Comparison of ENCODE assay signal across 21 cellular contexts in the genomic region with DNA sequence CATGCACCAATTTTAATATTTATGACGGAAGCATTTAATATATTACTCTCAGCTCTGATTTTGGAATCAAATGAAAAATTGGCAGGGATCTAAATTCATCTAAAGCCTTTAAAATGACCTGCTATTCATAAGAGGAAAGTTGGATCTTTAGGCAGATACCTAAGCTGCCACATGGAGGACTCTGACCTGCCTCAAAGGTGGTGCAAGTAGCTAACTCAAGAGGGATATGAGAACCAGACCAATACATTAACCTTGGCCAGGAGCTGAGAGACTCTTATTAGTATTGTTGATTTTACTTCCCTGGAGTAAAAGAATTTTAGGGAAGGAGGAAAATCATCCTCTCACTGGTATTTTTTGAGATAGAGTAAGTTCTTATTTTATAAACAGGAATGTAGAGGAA. TPM values are rescaled to one million over a fixed set of nuclear protein-coding genes. Genes with fewer than 3 reads are reported as not detected.
DNase-seq lines count a peak whose midpoint lies in the region; ATAC-seq, FAIRE-seq and TF ChIP-seq lines count a peak whose summit lies in the region.
"Had no signal": no experiment of that assay in that cellular context is flagged by ENCODE, and none has a peak within 500 bp of the region (broad histone marks: within the 10 kb centered on the region; RNA-seq: fewer than 3 reads in every experiment).

No MANE protein-coding gene starts in this region.

- DNase-seq in activated T-cell treated with anti-CD3 and anti-CD28 coated beads, Interleukin-2, amount 50 U/mL, for 72 hours, result no peak
- DNase-seq in activated T-cell treated with anti-CD3 and anti-CD28 coated beads, Interleukin-2, amount 50 U/mL, for 48 hours, result no peak
- no peak for DNase-seq in CD8-positive, alpha-beta T cell
- DNase-seq in K562 (ENCODE audit: extremely low read depth in 1 of 4, low spot score in 3 of 4), result peak; percentile 12 to 76 (median 40)
- DNase-seq in small intestine, result peak; percentile 21
- no peak for DNase-seq in endothelial cell (ENCODE audit: low spot score)
- DNase-seq in posterior cingulate gyrus, result no peak
- DNase-seq: AML-193; CD4-positive, alpha-beta T cell; DMS153; DMS79; GDM1; H9 had no signal

- H3K27ac ChIP-seq in CD8-positive, alpha-beta T cell (ENCODE audit: low read depth, low read length), result no peak overlapping the region
- H3K27ac ChIP-seq in K562 (ENCODE audit: extremely low read depth, low read depth, low read length), result no peak overlapping the region
- no peak overlapping the region for H3K27ac ChIP-seq in small intestine (ENCODE audit: low read depth in 1 of 2, low read length in 1 of 2)
- H3K27ac ChIP-seq: 22Rv1, A549, C4-2B had no signal

- in situ Hi-C loops in K562 (cut with MboI), result no loop called here

- H3K79me2 ChIP-seq in K562 (ENCODE audit: control insufficient read depth, insufficient read depth, low read length), result peaks cover 95% of the 10 kb centered on the region

- no peak for TF ChIP-seq POLR2A in K562 (conservative IDR thresholded peaks at IDR 0.05)

- H3K9ac ChIP-seq in K562 (ENCODE audit: insufficient read depth in 1 of 2, low read depth in 2 of 2, low read length in 2 of 2), result no peak overlapping the region

- CTCF ChIA-PET in CD8-positive, alpha-beta T cell (lab: Charles Lee), result no interaction called here
- CTCF ChIA-PET in K562 (lab: Yijun Ruan, JAX; ENCODE audit: low intra/inter-chr PET ratio), result no interaction called here

- no peaks in the 10 kb centered on the region for H3K9me3 ChIP-seq in CD8-positive, alpha-beta T cell (ENCODE audit: low read length)
- H3K9me3 ChIP-seq in K562 (replicated peaks; ENCODE audit: control insufficient read depth, insufficient read depth, low read depth, low read length), result no peaks in the 10 kb centered on the region
- H3K9me3 ChIP-seq in small intestine (ENCODE audit: control insufficient read depth, low read depth), result no peaks in the 10 kb centered on the region

- ATAC-seq in activated T-cell treated with anti-CD3 and anti-CD28 coated beads, Interleukin-2, amount 50 U/mL, for 72 hours (replicated peaks in 1 of 2), result no peak
- no peak for ATAC-seq in CD8-positive, alpha-beta T cell
- peak; percentile 83 for ATAC-seq in K562
- ATAC-seq: A549, HepG2 had no signal

- no peak for TF ChIP-seq RAD21 in K562 (CRISPR knock-in tag; conservative IDR thresholded peaks at IDR 0.05 in 1 of 2, IDR thresholded peaks at IDR 0.05 in 1 of 2)

- peaks cover 9% of the 10 kb centered on the region for H3K4me1 ChIP-seq in CD8-positive, alpha-beta T cell (ENCODE audit: insufficient read depth, low read length)
- H3K4me1 ChIP-seq in K562 (replicated peaks in 1 of 2; ENCODE audit: control insufficient read depth in 2 of 2, insufficient read depth in 2 of 2, low read length in 2 of 2) (peaks cover 3 to 22% of the 10 kb centered on the region in 2 experiments; a peak in 4 of 5 replicates), small intestine (ENCODE audit: control insufficient read depth in 2 of 2, insufficient read depth in 1 of 2, low read depth in 1 of 2, low read length in 1 of 2) (no peaks in the 10 kb centered on the region)
- H3K4me1 ChIP-seq: A549 had no signal

- no peak overlapping the region for H2AFZ ChIP-seq in K562 (ENCODE audit: low read depth, low read length)

- no peak for TF ChIP-seq CTCF in CD8-positive, alpha-beta T cell (IDR thresholded peaks at IDR 0.05)
- TF ChIP-seq CTCF in K562 (IDR thresholded peaks at IDR 0.05 in 2 of 3, conservative IDR thresholded peaks at IDR 0.05 in 1 of 3; ENCODE audit: insufficient read depth in 2 of 3, low read depth in 1 of 3, low read length in 3 of 3), result no peak
- TF ChIP-seq CTCF in endothelial cell (IDR thresholded peaks at IDR 0.05; ENCODE audit: unreplicated experiment), result no peak

- H3K27me3 Mint-ChIP-seq in activated T-cell treated with anti-CD3 and anti-CD28 coated beads, Interleukin-2, amount 50 U/mL, for 72 hours (ENCODE audit: low read depth), result no peaks in the 10 kb centered on the region
- H3K27me3 Mint-ChIP-seq in CD8-positive, alpha-beta T cell (ENCODE audit: low read depth), result no peaks in the 10 kb centered on the region
- no peaks in the 10 kb centered on the region for H3K27me3 Mint-ChIP-seq in endothelial cell (ENCODE audit: unreplicated experiment)
- H3K27me3 Mint-ChIP-seq: CD4-positive, alpha-beta T cell; IgD-negative memory B cell had no signal

- POLR2A ChIA-PET in CD8-positive, alpha-beta T cell (lab: Charles Lee), result interaction anchor here (0.7 kb wide), 1 partner anchor 24 kb away, joined by 3 read pairs; no protein-coding TSS in a partner anchor
- POLR2A ChIA-PET in K562 (lab: Yijun Ruan, JAX), result no interaction called here

- 88% methylated on average over 1 of the region's 1 CpG for WGBS in K562 (ENCODE audit: insufficient coverage, low coverage, missing lambda C conversion rate)
- WGBS in small intestine, 3 donors, result 94 to 100% (median 97%) methylated on average over 1 of the region's 1 CpG

- TF ChIP-seq EP300 in K562 (IDR thresholded peaks at IDR 0.05; ENCODE audit: low read length), result peak; percentile 30; the same call in 1 of the 2 replicates

- no peak overlapping the region for H3K4me2 ChIP-seq in K562 (ENCODE audit: insufficient read depth, low read length)
- H3K4me2 ChIP-seq: A549 had no signal

- H4K20me1 ChIP-seq in K562 (replicated peaks; ENCODE audit: control insufficient read depth, insufficient read depth, low read length), result no peaks in the 10 kb centered on the region; the same call in 1 of the 2 replicates

- H3K27me3 ChIP-seq in CD8-positive, alpha-beta T cell (ENCODE audit: insufficient read depth, low read length), result no peaks in the 10 kb centered on the region
- H3K27me3 ChIP-seq in K562 (ENCODE audit: control insufficient read depth in 2 of 2, insufficient read depth in 2 of 2, low read length in 2 of 2), result no peaks in the 10 kb centered on the region
- H3K27me3 ChIP-seq in small intestine (ENCODE audit: control insufficient read depth in 2 of 2, insufficient read depth in 2 of 2, low read length in 2 of 2), result no peaks in the 10 kb centered on the region

- peaks cover 2 to 4% of the 10 kb centered on the region in 2 donors for H3K9me3 Mint-ChIP-seq in activated T-cell treated with anti-CD3 and anti-CD28 coated beads, Interleukin-2, amount 50 U/mL, for 72 hours
- H3K9me3 Mint-ChIP-seq in CD8-positive, alpha-beta T cell, result peaks cover 4% of the 10 kb centered on the region
- no peaks in the 10 kb centered on the region for H3K9me3 Mint-ChIP-seq in endothelial cell (ENCODE audit: unreplicated experiment)

- no TSS peak for BruUV-seq in K562 (replicated peaks; lab: Mats Ljungman, UMichigan)

- peak; percentile 81 for FAIRE-seq in K562 (lab: Jason Lieb, UNC)
- no peak for FAIRE-seq in small intestine (lab: Jason Lieb, UNC)
- FAIRE-seq: GM12892, GM18507, H1, HepG2 had no signal

- no peaks in the 10 kb centered on the region for H3K9me1 ChIP-seq in K562 (ENCODE audit: control insufficient read depth, insufficient read depth, low read length)

- H3K36me3 Mint-ChIP-seq in activated T-cell treated with anti-CD3 and anti-CD28 coated beads, Interleukin-2, amount 50 U/mL, for 72 hours (ENCODE audit: insufficient read depth in 2 of 2), result peaks cover 5 to 8% of the 10 kb centered on the region in 2 donors
- H3K36me3 Mint-ChIP-seq in CD8-positive, alpha-beta T cell, result peaks cover 6% of the 10 kb centered on the region
- peaks cover 2% of the 10 kb centered on the region for H3K36me3 Mint-ChIP-seq in endothelial cell (ENCODE audit: low read depth, unreplicated experiment)

- no peak overlapping the region for H3K4me3 ChIP-seq in CD8-positive, alpha-beta T cell (ENCODE audit: low read depth, low read length)
- H3K4me3 ChIP-seq in K562 (no peak overlapping the region), small intestine (ENCODE audit: low read depth in 1 of 2, low read length in 2 of 2) (no peak overlapping the region)
- H3K4me3 ChIP-seq: A549 had no signal

- peaks cover 38% of the 10 kb centered on the region for H3K4me1 Mint-ChIP-seq in activated T-cell treated with anti-CD3 and anti-CD28 coated beads, Interleukin-2, amount 50 U/mL, for 72 hours (ENCODE audit: low read depth)
- H3K4me1 Mint-ChIP-seq in CD8-positive, alpha-beta T cell (ENCODE audit: low read depth), result peaks cover 80% of the 10 kb centered on the region
- H3K4me1 Mint-ChIP-seq in endothelial cell (ENCODE audit: unreplicated experiment), result peaks cover 11% of the 10 kb centered on the region
- H3K4me1 Mint-ChIP-seq: H9 had no signal

- H3K4me3 Mint-ChIP-seq in activated T-cell treated with anti-CD3 and anti-CD28 coated beads, Interleukin-2, amount 50 U/mL, for 72 hours, result peak overlapping the region in 1 of 2 donors; percentile 47
- no peak overlapping the region for H3K4me3 Mint-ChIP-seq in CD8-positive, alpha-beta T cell
- no peak overlapping the region for H3K4me3 Mint-ChIP-seq in endothelial cell (ENCODE audit: unreplicated experiment)
- H3K4me3 Mint-ChIP-seq: CD4-positive, alpha-beta T cell; H9 had no signal

- no peaks in the 10 kb centered on the region for H3K36me3 ChIP-seq in CD8-positive, alpha-beta T cell (ENCODE audit: insufficient read depth, low read length)
- H3K36me3 ChIP-seq in K562 (ENCODE audit: control insufficient read depth, insufficient read depth, low read length) (0 out of 3 replicates have a peak, but pooled peaks cover 3% of the 10 kb centered on the region), small intestine (ENCODE audit: control insufficient read depth in 2 of 2, insufficient read depth in 2 of 2, low read length in 2 of 2) (no peaks in the 10 kb centered on the region)

- intact Hi-C loops in CD8-positive, alpha-beta T cell (cut with DNase I, micrococcal nuclease), result loop anchor here in 1 of 2 experiments (1.0 kb wide), 1 partner anchor 8 kb away; no protein-coding TSS in a partner anchor
- intact Hi-C loops in K562 (cut with micrococcal nuclease) (no loop called here), posterior cingulate gyrus (cut with DNase I) (no loop called here)

- peak overlapping the region; percentile 62 for H3K27ac Mint-ChIP-seq in activated T-cell treated with anti-CD3 and anti-CD28 coated beads, Interleukin-2, amount 50 U/mL, for 72 hours
- peak overlapping the region; percentile 14 for H3K27ac Mint-ChIP-seq in CD8-positive, alpha-beta T cell
- H3K27ac Mint-ChIP-seq in endothelial cell (ENCODE audit: unreplicated experiment), result no peak overlapping the region
- H3K27ac Mint-ChIP-seq: CD4-positive, alpha-beta T cell; H9 had no signal

RNA-seq across cellular contexts. Expression of a gene that starts 17.7 kb away (rescaled TPM):
- total RNA-seq in activated T-cell treated with anti-CD3 and anti-CD28 coated beads, Interleukin-2, amount 50 U/mL, for 72 hours, result 10 to 100 TPM; 19.1 to 20.1 TPM
- total RNA-seq in CD8-positive, alpha-beta T cell, result 10 to 100 TPM; 13.2 to 15.0 TPM
- 7.0 and 28.2 TPM in 2 replicates for total RNA-seq in K562 (2011; cell fraction: chromatin; rRNA removed; ENCODE audit: low replicate concordance)
- 5.8 and 6.4 TPM in 2 replicates for total RNA-seq in K562 (2011; cell fraction: nucleolus; rRNA removed)
- total RNA-seq in K562 (2011; cell fraction: nucleoplasm; rRNA removed), result 6.7 and 12.7 TPM in 2 replicates
- total RNA-seq in K562 (2014; rRNA removed) (2.5 and 3.6 TPM in 2 replicates), K562 (2014; rRNA removed; fragmentation: Illumina TruSeq; extraction: Trizol) (6.8 and 7.4 TPM in 2 replicates), K562 (2015; rRNA removed; fragmentation: Illumina TruSeq; extraction: Trizol) (8.4 and 8.6 TPM in 2 replicates), K562 (2021) (5.1 and 6.8 TPM in 2 replicates), endothelial cell (ENCODE audit: unreplicated experiment) (19.5 TPM)
- polyA plus RNA-seq in K562 (2011; rRNA removed) (4.1 and 5.1 TPM in 2 replicates), K562 (2014; fragmentation: Illumina TruSeq; extraction: Trizol) (4.2 and 6.2 TPM in 2 replicates), K562 (2014; fragmentation: Nextera tagmentation; extraction: Ambion mirVana) (1 to 10 TPM; 2.4 to 2.5 TPM), K562 (2014; rRNA removed) (2.1 and 4.2 TPM in 2 replicates), small intestine (1 to 10 TPM; 3.0 to 5.6 (median 4.3) TPM)
- 0.63 and 2.8 TPM in 2 replicates for polyA plus RNA-seq in K562 (2011; cell fraction: cytosol; rRNA removed)
- polyA plus RNA-seq in K562 (2011; cell fraction: nucleus; rRNA removed), result 4.8 and 6.1 TPM in 2 replicates
- 5.1 and 5.3 TPM in 2 replicates for polyA plus RNA-seq in K562 (2012)
- 9.6 and 12.0 TPM in 2 replicates for polyA minus RNA-seq in K562 (2011; rRNA and poly(A)+ RNA removed)
- polyA minus RNA-seq in K562 (2011; cell fraction: cytosol; rRNA and poly(A)+ RNA removed), result 3.8 and 7.1 TPM in 2 replicates
- 10.6 and 19.0 TPM in 2 replicates for polyA minus RNA-seq in K562 (2011; cell fraction: nucleus; rRNA and poly(A)+ RNA removed)

RNA-seq across cellular contexts. Expression of a gene that starts 17.9 kb away (rescaled TPM):
- total RNA-seq in activated T-cell treated with anti-CD3 and anti-CD28 coated beads, Interleukin-2, amount 50 U/mL, for 72 hours, result 100 to 1,000 TPM; 139 to 163 TPM
- 10 to 100 TPM; 64.1 to 66.7 TPM for total RNA-seq in CD8-positive, alpha-beta T cell
- total RNA-seq in K562 (2011; cell fraction: chromatin; rRNA removed; ENCODE audit: low replicate concordance), result 27.8 and 66.6 TPM in 2 replicates
- total RNA-seq in K562 (2011; cell fraction: nucleolus; rRNA removed), result 13.7 and 18.7 TPM in 2 replicates
- 36.2 and 39.1 TPM in 2 replicates for total RNA-seq in K562 (2011; cell fraction: nucleoplasm; rRNA removed)
- total RNA-seq in K562 (2014; rRNA removed) (14.4 and 18.0 TPM in 2 replicates), K562 (2014; rRNA removed; fragmentation: Illumina TruSeq; extraction: Trizol) (37.8 and 46.5 TPM in 2 replicates), K562 (2015; rRNA removed; fragmentation: Illumina TruSeq; extraction: Trizol) (38.2 and 43.2 TPM in 2 replicates), K562 (2021) (37.9 and 39.2 TPM in 2 replicates), endothelial cell (ENCODE audit: unreplicated experiment) (73.8 TPM)
- polyA plus RNA-seq in K562 (2011; rRNA removed) (43.2 and 46.5 TPM in 2 replicates), K562 (2014; fragmentation: Illumina TruSeq; extraction: Trizol) (41.2 and 47.8 TPM in 2 replicates), K562 (2014; fragmentation: Nextera tagmentation; extraction: Ambion mirVana) (10 to 100 TPM; 26.6 to 35.8 TPM), K562 (2014; rRNA removed) (24.9 and 29.4 TPM in 2 replicates), small intestine (10 to 100 TPM; 29.2 to 36.9 (median 35.1) TPM)
- polyA plus RNA-seq in K562 (2011; cell fraction: cytosol; rRNA removed), result 14.0 and 19.7 TPM in 2 replicates
- 59.2 and 66.8 TPM in 2 replicates for polyA plus RNA-seq in K562 (2011; cell fraction: nucleus; rRNA removed)
- polyA plus RNA-seq in K562 (2012), result 35.4 and 41.1 TPM in 2 replicates
- polyA minus RNA-seq in K562 (2011; rRNA and poly(A)+ RNA removed), result 68.4 and 74.6 TPM in 2 replicates
- 18.3 and 26.2 TPM in 2 replicates for polyA minus RNA-seq in K562 (2011; cell fraction: cytosol; rRNA and poly(A)+ RNA removed)
- 25.6 and 57.9 TPM in 2 replicates for polyA minus RNA-seq in K562 (2011; cell fraction: nucleus; rRNA and poly(A)+ RNA removed)

Comparison
In these comparisons a context has a peak if more than half of its experiments do, and no peak if none do; other contexts are left out.
1. DNase-seq: peak in K562 (4 of 4) and small intestine (single experiment); none in activated T-cell treated with anti-CD3 and anti-CD28 coated beads, Interleukin-2, amount 50 U/mL, for 72 hours (0 of 2), activated T-cell treated with anti-CD3 and anti-CD28 coated beads, Interleukin-2, amount 50 U/mL, for 48 hours (0 of 2), CD8-positive, alpha-beta T cell (0 of 7), endothelial cell (single experiment) and posterior cingulate gyrus (0 of 10).